In genomic region chr18:32877371-32877770, GRCh38 we compare ENCODE assay signal across 18 cellular contexts.
DNase-seq lines count a peak whose midpoint lies in the region; ATAC-seq and TF ChIP-seq lines count a peak whose summit lies in the region.
"Had no signal": no experiment of that assay in that cellular context is flagged by ENCODE, and none has a peak within 500 bp of the region (broad histone marks: within the 10 kb centered on the region; RNA-seq: fewer than 3 reads in every experiment).

No MANE protein-coding gene starts in this region.

- no peak overlapping the region for H3K4me3 ChIP-seq in HEK293 (ENCODE audit: low read depth, low read length)
- no peak overlapping the region for H3K4me3 ChIP-seq in heart left ventricle
- H3K4me3 ChIP-seq: BLaER1 treated with 17β-estradiol and CSF1 and Interleukin-3, amounts not matched to agents 10 nM and 100 nM; SK-N-MC had no signal

- TF ChIP-seq CTCF in HEK293 (tag by site-specific recombination; IDR thresholded peaks at IDR 0.05): no peak
- no peak for TF ChIP-seq CTCF in heart left ventricle (IDR thresholded peaks at IDR 0.05)

- peaks cover 16 to 18% of the 10 kb centered on the region in 2 donors for H3K9me3 Mint-ChIP-seq in activated naive CD4-positive, alpha-beta T cell treated with anti-CD3 and anti-CD28 coated beads, Interleukin-2, amount 50 U/mL, for 72 hours

- H3K36me3 Mint-ChIP-seq in activated naive CD4-positive, alpha-beta T cell treated with anti-CD3 and anti-CD28 coated beads, Interleukin-2, amount 50 U/mL, for 72 hours: no peaks in the 10 kb centered on the region
- H3K36me3 Mint-ChIP-seq: CD8-positive, alpha-beta T cell; IgD-negative memory B cell had no signal

- H3K27ac ChIP-seq in HEK293 (ENCODE audit: extremely low read depth, low read depth, low read length) (no peak overlapping the region), heart left ventricle (no peak overlapping the region)
- H3K27ac ChIP-seq: BLaER1 treated with 17β-estradiol and CSF1 and Interleukin-3, amounts not matched to agents 10 nM and 100 nM; SK-N-MC had no signal

- H3K9me3 ChIP-seq in HEK293 (ENCODE audit: control insufficient read depth, insufficient read depth, low read depth, low read length): no peaks in the 10 kb centered on the region
- no peaks in the 10 kb centered on the region for H3K9me3 ChIP-seq in heart left ventricle

- no peak overlapping the region for H3K27ac Mint-ChIP-seq in activated naive CD4-positive, alpha-beta T cell treated with anti-CD3 and anti-CD28 coated beads, Interleukin-2, amount 50 U/mL, for 72 hours
- H3K27ac Mint-ChIP-seq: CD8-positive, alpha-beta T cell; IgD-negative memory B cell had no signal

- intact Hi-C loops in left ventricle myocardium superior (cut with micrococcal nuclease): no loop called here
- intact Hi-C loops in heart left ventricle (cut with DNase I): loop anchor here in 1 of 10 donors (5.0 kb wide), 1 partner anchor 245 kb away; no protein-coding TSS in a partner anchor

- CTCF ChIA-PET in HEK293 (lab: Yijun Ruan, JAX): no interaction called here

- no peaks in the 10 kb centered on the region for H3K27me3 ChIP-seq in heart left ventricle
- H3K27me3 ChIP-seq: BLaER1 treated with 17β-estradiol and CSF1 and Interleukin-3, amounts not matched to agents 10 nM and 100 nM had no signal

- no peaks in the 10 kb centered on the region for H3K36me3 ChIP-seq in HEK293 (ENCODE audit: control insufficient read depth in 2 of 2, insufficient read depth in 1 of 2, low read length in 2 of 2)
- no peaks in the 10 kb centered on the region for H3K36me3 ChIP-seq in heart left ventricle
- H3K36me3 ChIP-seq: BLaER1 treated with 17β-estradiol and CSF1 and Interleukin-3, amounts not matched to agents 10 nM and 100 nM had no signal

- H3K4me1 ChIP-seq in HEK293 (ENCODE audit: control insufficient read depth, insufficient read depth, low read length): no peaks in the 10 kb centered on the region
- no peaks in the 10 kb centered on the region for H3K4me1 ChIP-seq in heart left ventricle

- TF ChIP-seq POLR2A in heart left ventricle (IDR thresholded peaks at IDR 0.05): no peak

- 28 to 41% (median 29%) methylated on average over 5 of the region's 5 CpGs for whole genome bisulfite sequencing in heart left ventricle, 4 donors

- ATAC-seq in activated naive CD4-positive, alpha-beta T cell treated with anti-CD3 and anti-CD28 coated beads, Interleukin-2, amount 50 U/mL, for 72 hours: no peak
- ATAC-seq in left ventricle myocardium superior (no peak), heart left ventricle (no peak)
- ATAC-seq: CD8-positive, alpha-beta T cell; Right ventricle myocardium inferior had no signal

- DNase-seq in NCI-H2107 (lab: John Stamatoyannopoulos, UW) (peak; percentile 8), NCI-H510A (lab: John Stamatoyannopoulos, UW) (peak; percentile 22), left ventricle myocardium superior (no peak), heart left ventricle (no peak), amygdala (lab: John Stamatoyannopoulos, UW) (no peak)
- DNase-seq in activated naive CD4-positive, alpha-beta T cell treated with anti-CD3 and anti-CD28 coated beads, Interleukin-2, amount 50 U/mL, for 72 hours (ENCODE audit: low spot score in 2 of 2): no peak
- DNase-seq: CD8-positive, alpha-beta T cell; GDM1; H7; Karpas-422; NCI-H146; NCI-H2081 treated with DMSO at 0.1 percent for 48 hours; NK-92 treated with Interleukin-12 subunit alpha and Interleukin-12 subunit beta, amount 100 ng/mL, for 24 hours had no signal

- POLR2A ChIA-PET in HEK293 (lab: Yijun Ruan, JAX): no interaction called here

TF ChIP-seq in HEK293, 187 proteins besides CTCF, POLR2A, EP300 and RAD21:
- peak; percentile 83 for TF ChIP-seq ZFHX2 (tag by site-specific recombination; conservative IDR thresholded peaks at IDR 0.05)
- TF ChIP-seq TCF7L2 (IDR thresholded peaks at IDR 0.05; ENCODE audit: borderline replicate concordance, low read depth, low read length): peak; percentile 52; the same call in 1 of the 2 replicates
- peak; percentile 69 for TF ChIP-seq ZNF843 (tag by site-specific recombination; IDR thresholded peaks at IDR 0.05)
- TF ChIP-seq EGR2 (tag by site-specific recombination; IDR thresholded peaks at IDR 0.05; ENCODE audit: low read depth): peak; percentile 62; the same call in 1 of the 2 replicates
- TF ChIP-seq FEZF1 (tag by site-specific recombination; IDR thresholded peaks at IDR 0.05): peak; percentile 82
- TF ChIP-seq ZXDB (tag by site-specific recombination; IDR thresholded peaks at IDR 0.05): peak; percentile 64
- no peak for TF ChIP-seq PRDM2 (tag by site-specific recombination; IDR thresholded peaks at IDR 0.05; ENCODE audit: borderline replicate concordance)
- TF ChIP-seq ZBTB6 (tag by site-specific recombination; IDR thresholded peaks at IDR 0.05): no peak
- TF ChIP-seq ZNF621 (tag by site-specific recombination; IDR thresholded peaks at IDR 0.05): no peak

Comparison
In these comparisons a context has a peak if more than half of its experiments do, and no peak if none do; other contexts are left out.
1. DNase-seq: peak in NCI-H2107 (single experiment) and NCI-H510A (single experiment); none in activated naive CD4-positive, alpha-beta T cell treated with anti-CD3 and anti-CD28 coated beads, Interleukin-2, amount 50 U/mL, for 72 hours (0 of 2), left ventricle myocardium superior (single experiment), heart left ventricle (0 of 5) and amygdala (0 of 56).